In the genomic region with DNA sequence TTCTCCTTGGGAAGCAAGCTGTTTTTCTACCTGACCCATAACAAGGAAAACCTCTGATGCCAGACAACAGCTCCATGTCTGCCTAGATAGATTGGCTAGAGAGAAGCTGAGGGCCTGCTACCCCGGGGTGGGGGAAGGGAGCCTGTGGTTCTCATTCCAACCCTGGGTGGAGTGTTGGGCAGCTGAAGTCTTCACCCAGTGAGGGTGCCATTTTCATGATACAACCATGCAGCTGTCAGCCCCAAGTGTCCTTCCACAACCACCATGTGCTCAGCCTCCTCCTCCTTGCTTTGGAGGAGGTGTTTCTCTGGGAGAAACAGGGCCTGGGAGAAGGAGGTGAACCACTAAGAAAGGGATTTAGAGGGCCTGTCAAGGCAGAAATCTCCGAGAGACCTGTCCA, we compare ENCODE assay signal across 28 cellular contexts.
"Had no signal": no experiment of that assay in that cellular context is flagged by ENCODE, and none has a peak within 500 bp of the region (broad histone marks: within the 10 kb centered on the region; RNA-seq: fewer than 3 reads in every experiment).

No MANE protein-coding gene starts in this region.

- H3K27ac ChIP-seq: ascending aorta, breast epithelium, cardiac muscle cell, epithelial cell of prostate, esophagus squamous epithelium, gastroesophageal sphincter, WERI-Rb-1 had no signal

- H3K4me3 ChIP-seq: ascending aorta, breast epithelium, cardiac muscle cell, esophagus squamous epithelium, gastroesophageal sphincter had no signal

- H3K36me3 ChIP-seq: ascending aorta, breast epithelium, cardiac muscle cell, esophagus squamous epithelium, gastroesophageal sphincter, WERI-Rb-1 had no signal

- H3K4me1 ChIP-seq: breast epithelium, esophagus squamous epithelium had no signal

- DNase-seq: activated B cell treated with CpG ODN at 0.5 μM for 24 hours; activated CD4-positive, alpha-beta T cell treated with anti-CD3 and anti-CD28 coated beads for 48 hours; activated CD4-positive, alpha-beta T cell treated with anti-CD3 and anti-CD28 coated beads, Interleukin-2, amount 50 U/mL, for 1 hour; activated CD4-positive, alpha-beta T cell treated with anti-CD3 and anti-CD28 coated beads, Interleukin-2, amount 50 U/mL, for 48 hours; activated CD8-positive, alpha-beta memory T cell treated with anti-CD3 and anti-CD28 coated beads for 24 hours; activated CD8-positive, alpha-beta T cell treated with anti-CD3 and anti-CD28 coated beads for 36 hours; activated effector memory CD4-positive, alpha-beta T cell treated with anti-CD3 and anti-CD28 coated beads, Interleukin-2, amount 50 U/mL, for 16 hours; activated naive CD4-positive, alpha-beta T cell; activated naive CD4-positive, alpha-beta T cell treated with anti-CD3 and anti-CD28 coated beads, Interleukin-2, amount 10 ng/mL, durations not matched to agents 7 days and 5 days; activated naive CD8-positive, alpha-beta T cell treated with anti-CD3 and anti-CD28 coated beads, Interleukin-2, amount 10 ng/mL, durations not matched to agents 7 days and 5 days; activated T-cell treated with anti-CD3 and anti-CD28 coated beads, Interleukin-2, amount 50 U/mL, for 4 hours; central memory CD4-positive, alpha-beta T cell; cerebellar nuclear complex; cortex of kidney; dermis blood vessel endothelial cell; effector CD4-positive, alpha-beta T cell; effector memory CD8-positive, alpha-beta T cell; esophagus squamous epithelium; foreskin melanocyte; T-helper 1 cell; T-helper 17 cell; T1000; WERI-Rb-1 had no signal

- H3K9me3 ChIP-seq: ascending aorta, breast epithelium, esophagus squamous epithelium, gastroesophageal sphincter had no signal

- H3K27me3 ChIP-seq: ascending aorta, breast epithelium, cardiac muscle cell, gastroesophageal sphincter had no signal
